Comparison of ENCODE assay signal across 27 cellular contexts in genomic region chr1:59415876-59416275, GRCh38.
A peak's percentile ranks its signal among the peaks of the same experiment; 100 is the strongest.
DNase-seq lines count a peak whose midpoint lies in the region; ATAC-seq, FAIRE-seq and TF ChIP-seq lines count a peak whose summit lies in the region.
"Had no signal": no experiment of that assay in that cellular context is flagged by ENCODE, and none has a peak within 500 bp of the region (broad histone marks: within the 10 kb centered on the region; RNA-seq: fewer than 3 reads in every experiment).

No MANE protein-coding gene starts in this region.

- TF ChIP-seq CTCF in K562 (IDR thresholded peaks at IDR 0.05 in 2 of 3, conservative IDR thresholded peaks at IDR 0.05 in 1 of 3; ENCODE audit: insufficient read depth in 2 of 3, low read depth in 1 of 3, low read length in 3 of 3) (no peak), nephron (IDR thresholded peaks at IDR 0.05; ENCODE audit: unreplicated experiment in 3 of 3) (no peak)

- no peak overlapping the region for H3K4me3 ChIP-seq in K562
- H3K4me3 ChIP-seq: HAP-1, heart right ventricle, lower lobe of right lung, SJSA1, upper lobe of left lung had no signal

- no peaks in the 10 kb centered on the region for H3K27me3 ChIP-seq in K562 (ENCODE audit: control insufficient read depth in 2 of 2, insufficient read depth in 2 of 2, low read length in 2 of 2)
- H3K27me3 ChIP-seq: heart right ventricle, SJSA1, upper lobe of left lung had no signal

- no peaks in the 10 kb centered on the region for H3K36me3 Mint-ChIP-seq in nephron (ENCODE audit: low read depth)
- H3K36me3 Mint-ChIP-seq: natural killer cell treated with Interleukin-12 subunit alpha and Interleukin-12 subunit beta and Interleukin-15 and Interleukin-18, amount 100 ng/mL, for 72 hours had no signal

- in situ Hi-C loops in K562 (cut with MboI) = no loop called here

- no peaks in the 10 kb centered on the region for H3K79me2 ChIP-seq in K562 (ENCODE audit: control insufficient read depth, insufficient read depth, low read length)

- peak; percentile 56 for DNase-seq in EL
- peak; percentile 21 for DNase-seq in RCC 7860 (ENCODE audit: low spot score)
- DNase-seq in K562 (ENCODE audit: extremely low read depth in 1 of 4, low spot score in 3 of 4) = no peak
- DNase-seq in NCI-H524 treated with DMSO at 0.1 percent for 48 hours (lab: John Stamatoyannopoulos, UW) = no peak
- no peak for DNase-seq in AG20443 (ENCODE audit: low spot score)
- DNase-seq in DMS53 treated with DMSO at 0.1 percent for 48 hours (lab: John Stamatoyannopoulos, UW; ENCODE audit: unreplicated experiment) = no peak
- DNase-seq: activated CD4-positive, alpha-beta T cell treated with anti-CD3 and anti-CD28 coated beads, Interleukin-2, amount 50 U/mL, for 1 hour; activated CD4-positive, CD25-positive, alpha-beta regulatory T cell; activated effector memory CD4-positive, alpha-beta T cell treated with Interleukin-2 at 50 U/mL for 16 hours; activated T-cell treated with anti-CD3 and anti-CD28 coated beads, Interleukin-2, amount 50 U/mL, for 1 hour; anterior cingulate cortex; central memory CD4-positive, alpha-beta T cell; cortex of kidney; effector memory CD4-positive, alpha-beta T cell; heart right ventricle; Karpas-422; lower lobe of right lung; NCI-H1417 treated with DMSO at 0.1 percent for 48 hours; NCI-H446 treated with DMSO at 0.1 percent for 48 hours; stimulated activated CD4-positive, alpha-beta T cell treated with anti-CD3 and anti-CD28 coated beads, Interleukin-15, amount 100 ng/mL, for 24 hours; stimulated activated CD4-positive, alpha-beta T cell treated with anti-CD3 and anti-CD28 coated beads, Interleukin-4, amount 100 ng/mL, for 4 hours; upper lobe of left lung had no signal

- no peak overlapping the region for H3K4me2 ChIP-seq in K562 (ENCODE audit: insufficient read depth, low read length)

- ATAC-seq in K562 = no peak
- ATAC-seq: heart right ventricle; lower lobe of right lung; natural killer cell treated with Interleukin-12 subunit alpha and Interleukin-12 subunit beta and Interleukin-15 and Interleukin-18, amount 100 ng/mL, for 72 hours had no signal

- CTCF ChIA-PET in K562 (lab: Yijun Ruan, JAX; ENCODE audit: low intra/inter-chr PET ratio) = no interaction called here

- H3K27ac Mint-ChIP-seq in nephron = peak overlapping the region; percentile 0 to 22 (median 3)
- H3K27ac Mint-ChIP-seq: activated naive CD8-positive, alpha-beta T cell; natural killer cell treated with Interleukin-12 subunit alpha and Interleukin-12 subunit beta and Interleukin-15 and Interleukin-18, amount 100 ng/mL, for 72 hours had no signal

- POLR2A ChIA-PET in K562 (lab: Yijun Ruan, JAX) = interaction anchor here (0.8 to 1.4 kb wide), 2 partner anchors 9 to 15 kb away, joined by 3 read pairs; no protein-coding TSS in a partner anchor

- no peaks in the 10 kb centered on the region for H3K9me3 ChIP-seq in K562 (replicated peaks; ENCODE audit: control insufficient read depth, insufficient read depth, low read depth, low read length)
- H3K9me3 ChIP-seq: HAP-1, heart right ventricle, lower lobe of right lung, SJSA1, upper lobe of left lung had no signal

- peaks cover 27% of the 10 kb centered on the region for H3K4me1 Mint-ChIP-seq in nephron

- peaks cover 3% of the 10 kb centered on the region for H3K27me3 Mint-ChIP-seq in nephron (ENCODE audit: low read depth)
- H3K27me3 Mint-ChIP-seq: activated naive CD8-positive, alpha-beta T cell; natural killer cell treated with Interleukin-12 subunit alpha and Interleukin-12 subunit beta and Interleukin-15 and Interleukin-18, amount 100 ng/mL, for 72 hours had no signal

- no peaks in the 10 kb centered on the region for H4K20me1 ChIP-seq in K562 (replicated peaks; ENCODE audit: control insufficient read depth, insufficient read depth, low read length)

- TF ChIP-seq RAD21 in K562 (CRISPR knock-in tag; conservative IDR thresholded peaks at IDR 0.05 in 1 of 2, IDR thresholded peaks at IDR 0.05 in 1 of 2) = no peak

- no peak overlapping the region for H3K9ac ChIP-seq in K562 (ENCODE audit: insufficient read depth in 1 of 2, low read depth in 2 of 2, low read length in 2 of 2)

- intact Hi-C loops in K562 (cut with micrococcal nuclease) = no loop called here

- FAIRE-seq in RCC 7860 (lab: Jason Lieb, UNC) = no peak
- FAIRE-seq in K562 (lab: Jason Lieb, UNC) = no peak

- no peaks in the 10 kb centered on the region for H3K36me3 ChIP-seq in K562 (ENCODE audit: control insufficient read depth, insufficient read depth, low read length)
- H3K36me3 ChIP-seq: HAP-1, heart right ventricle, lower lobe of right lung, upper lobe of left lung had no signal

- H3K9me3 Mint-ChIP-seq in nephron = no peaks in the 10 kb centered on the region
- H3K9me3 Mint-ChIP-seq: natural killer cell treated with Interleukin-12 subunit alpha and Interleukin-12 subunit beta and Interleukin-15 and Interleukin-18, amount 100 ng/mL, for 72 hours had no signal

- H3K9me1 ChIP-seq in K562 (ENCODE audit: control insufficient read depth, insufficient read depth, low read length) = no peaks in the 10 kb centered on the region

- no peaks in the 10 kb centered on the region; a peak in 1 of 5 replicates for H3K4me1 ChIP-seq in K562 (replicated peaks in 1 of 2; ENCODE audit: control insufficient read depth in 2 of 2, insufficient read depth in 2 of 2, low read length in 2 of 2)
- H3K4me1 ChIP-seq: lower lobe of right lung had no signal

- no peak for TF ChIP-seq EP300 in K562 (IDR thresholded peaks at IDR 0.05; ENCODE audit: low read length)

- no peak for TF ChIP-seq POLR2A in K562 (conservative IDR thresholded peaks at IDR 0.05)

- no peak overlapping the region for H3K4me3 Mint-ChIP-seq in nephron
- H3K4me3 Mint-ChIP-seq: activated naive CD8-positive, alpha-beta T cell; natural killer cell treated with Interleukin-12 subunit alpha and Interleukin-12 subunit beta and Interleukin-15 and Interleukin-18, amount 100 ng/mL, for 72 hours had no signal

- no peak overlapping the region for H2AFZ ChIP-seq in K562 (ENCODE audit: low read depth, low read length)

- BruUV-seq in K562 (replicated peaks; lab: Mats Ljungman, UMichigan) = no TSS peak

- H3K27ac ChIP-seq in K562 (ENCODE audit: extremely low read depth, low read depth, low read length) = no peak overlapping the region
- H3K27ac ChIP-seq: heart right ventricle, lower lobe of right lung, SJSA1, upper lobe of left lung had no signal

TF ChIP-seq in K562, 482 proteins besides CTCF, POLR2A, EP300 and RAD21:
- TF ChIP-seq ZEB2 (IDR thresholded peaks at IDR 0.05) (no peak), MAFG (tag; conservative IDR thresholded peaks at IDR 0.05) (peak; percentile 45; the same call in 1 of the 2 replicates), NFE2 (IDR thresholded peaks at IDR 0.05; ENCODE audit: low read depth) (peak; percentile 3; the same call in 1 of the 2 replicates)

Comparison
In these comparisons a context has a peak if more than half of its experiments do, and no peak if none do; other contexts are left out.
1. DNase-seq: peak in EL (single experiment) and RCC 7860 (single experiment); none in K562 (0 of 4), NCI-H524 treated with DMSO at 0.1 percent for 48 hours (single experiment), AG20443 (single experiment) and DMS53 treated with DMSO at 0.1 percent for 48 hours (single experiment).